In the genomic region with DNA sequence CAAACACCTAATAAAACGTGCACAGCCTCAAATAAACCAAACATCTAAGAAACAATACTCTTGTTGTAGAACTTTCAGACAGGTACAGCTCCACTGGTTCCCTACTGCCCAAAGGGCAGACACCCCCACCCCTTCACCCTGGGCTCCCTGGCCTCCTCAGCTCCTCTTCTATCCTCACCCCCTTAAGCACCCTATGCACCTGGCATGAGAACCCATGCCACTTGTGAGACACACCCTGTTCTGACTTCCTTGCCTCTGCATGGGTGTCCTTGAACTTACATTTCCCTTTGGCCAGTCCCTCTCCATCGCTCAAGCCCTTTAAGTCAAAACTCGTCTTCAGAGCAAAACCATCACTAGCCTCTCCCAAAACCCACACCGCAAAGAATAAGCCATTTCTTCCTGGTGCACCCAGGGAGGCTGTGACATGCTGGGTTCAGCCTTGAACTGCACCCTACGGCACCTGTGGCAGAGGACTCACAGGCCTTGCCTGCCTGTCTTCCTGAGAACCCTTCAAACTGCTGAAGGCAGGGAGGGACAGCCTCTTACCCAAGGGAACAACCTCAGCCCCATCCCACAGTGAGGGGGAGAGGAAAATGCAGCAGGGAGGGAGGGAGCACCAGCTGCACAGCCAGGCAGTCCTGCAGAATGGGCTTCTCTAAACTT, we compare ENCODE assay signal across 14 cellular contexts. TPM values are rescaled to one million over a fixed set of nuclear protein-coding genes. Genes with fewer than 3 reads are reported as not detected.
DNase-seq lines count a peak whose midpoint lies in the region; ATAC-seq and TF ChIP-seq lines count a peak whose summit lies in the region.
"Had no signal": no experiment of that assay in that cellular context is flagged by ENCODE, and none has a peak within 500 bp of the region (broad histone marks: within the 10 kb centered on the region; RNA-seq: fewer than 3 reads in every experiment).

No MANE protein-coding gene starts in this region.

- H3K4me3 ChIP-seq in CD4-positive, CD25-positive, alpha-beta regulatory T cell (ENCODE audit: low read depth, low read length), result no peak overlapping the region
- no peak overlapping the region for H3K4me3 ChIP-seq in IMR-90 (ENCODE audit: insufficient read depth, low read depth, low read length)
- H3K4me3 ChIP-seq: GM23338 had no signal

- H3K56ac ChIP-seq in IMR-90 (ENCODE audit: extremely low read depth, insufficient read depth, low read length), result no peak overlapping the region

- H2BK15ac ChIP-seq in IMR-90 (ENCODE audit: low read depth, low read length), result no peak overlapping the region

- H3K9ac ChIP-seq in IMR-90 (ENCODE audit: low read depth, low read length), result no peak overlapping the region

- in situ Hi-C loops in IMR-90 (cut with MboI; ENCODE audit: low sequenced_read_pairs), result no loop called here

- no peak overlapping the region for H4K5ac ChIP-seq in IMR-90 (ENCODE audit: low read depth, low read length)

- peaks cover 0 to 16% (median 8%) of the 10 kb centered on the region in 4 donors for H3K4me1 Mint-ChIP-seq in CD4-positive, CD25-positive, alpha-beta regulatory T cell
- no peaks in the 10 kb centered on the region for H3K4me1 Mint-ChIP-seq in neural crest cell

- no peak overlapping the region for H3K14ac ChIP-seq in IMR-90 (replicated peaks; ENCODE audit: low read depth, low read length)

- no peak overlapping the region for H2BK20ac ChIP-seq in IMR-90 (ENCODE audit: low read depth, low read length)

- no peaks in the 10 kb centered on the region; the same call in 1 of the 2 replicates for H3K9me1 ChIP-seq in IMR-90 (ENCODE audit: insufficient read depth, low read length)

- CTCF ChIA-PET in IMR-90 (lab: Yijun Ruan, JAX), result interaction anchor here (1.6 kb wide), 1 partner anchor 17 kb away, joined by 3 read pairs; no protein-coding TSS in a partner anchor

- H3K79me1 ChIP-seq in IMR-90 (ENCODE audit: low read depth in 1 of 2, low read length in 2 of 2), result no peaks in the 10 kb centered on the region

- BruUV-seq in IMR-90 (replicated peaks; lab: Mats Ljungman, UMichigan), result no TSS peak

- intact Hi-C loops in IMR-90 (cut with micrococcal nuclease), result no loop called here

- no peak overlapping the region for H3K18ac ChIP-seq in IMR-90 (ENCODE audit: low read depth, low read length)

- TF ChIP-seq CTCF in IMR-90 (conservative IDR thresholded peaks at IDR 0.05; ENCODE audit: low read depth, low read length) (no peak), neural crest cell (conservative IDR thresholded peaks at IDR 0.05) (no peak)

- H3K36me3 Mint-ChIP-seq in CD4-positive, CD25-positive, alpha-beta regulatory T cell, result peaks cover 12% of the 10 kb centered on the region
- H3K36me3 Mint-ChIP-seq in neural crest cell (ENCODE audit: low read depth), result no peaks in the 10 kb centered on the region

- no peaks in the 10 kb centered on the region for H3K27me3 ChIP-seq in CD4-positive, CD25-positive, alpha-beta regulatory T cell (ENCODE audit: control insufficient read depth, insufficient read depth, low read length)
- no peaks in the 10 kb centered on the region for H3K27me3 ChIP-seq in IMR-90 (ENCODE audit: control insufficient read depth, insufficient read depth, low read length)
- H3K27me3 ChIP-seq: BE2C had no signal

- no peak overlapping the region for H3K23ac ChIP-seq in IMR-90 (ENCODE audit: low read depth, low read length)

- H2AK5ac ChIP-seq in IMR-90 (ENCODE audit: low read depth, low read length), result no peak overlapping the region

- POLR2A ChIA-PET in IMR-90 (lab: Charles Lee; ENCODE audit: unreplicated experiment), result no interaction called here

- no peak overlapping the region for H2BK5ac ChIP-seq in IMR-90 (ENCODE audit: low read depth, low read length, poor library complexity, severe bottlenecking)

- H3K27me3 Mint-ChIP-seq in CD4-positive, CD25-positive, alpha-beta regulatory T cell, result no peaks in the 10 kb centered on the region
- H3K27me3 Mint-ChIP-seq in neural crest cell (ENCODE audit: low read depth), result no peaks in the 10 kb centered on the region
- H3K27me3 Mint-ChIP-seq: CD4-positive, alpha-beta T cell had no signal

- H3K9me3 Mint-ChIP-seq in CD4-positive, CD25-positive, alpha-beta regulatory T cell, result no peaks in the 10 kb centered on the region
- no peaks in the 10 kb centered on the region for H3K9me3 Mint-ChIP-seq in neural crest cell
- H3K9me3 Mint-ChIP-seq: CD4-positive, alpha-beta T cell had no signal

- WGBS in IMR-90 (ENCODE audit: extremely low coverage in 2 of 2, insufficient read length in 1 of 2), 2 experiments, result 93% methylated on average over 5 of the region's 5 CpGs; no CpG with 5 or more reads in 1 of the 2 experiments

- no peaks in the 10 kb centered on the region for H3K4me1 ChIP-seq in CD4-positive, CD25-positive, alpha-beta regulatory T cell (ENCODE audit: control insufficient read depth, insufficient read depth, low read length, poor library complexity, severe bottlenecking)
- H3K4me1 ChIP-seq in IMR-90 (ENCODE audit: control insufficient read depth, insufficient read depth, low read length), result peaks cover 6% of the 10 kb centered on the region; the same call in 1 of the 2 replicates
- H3K4me1 ChIP-seq: BE2C, Caco-2 had no signal

- no peak overlapping the region for H3K4ac ChIP-seq in IMR-90 (ENCODE audit: low read depth, low read length)

- dilution Hi-C loops in IMR-90 (cut with HindIII; ENCODE audit: low sequenced_read_pairs, unreplicated experiment), result no loop called here

- H2AK9ac ChIP-seq in IMR-90 (replicated peaks; ENCODE audit: low read depth, low read length, poor library complexity), result no peak overlapping the region

- H3K4me3 Mint-ChIP-seq in CD4-positive, CD25-positive, alpha-beta regulatory T cell, result no peak overlapping the region
- no peak overlapping the region for H3K4me3 Mint-ChIP-seq in neural crest cell
- H3K4me3 Mint-ChIP-seq: CD4-positive, alpha-beta T cell; GM23338 had no signal

- H3K9me3 ChIP-seq in CD4-positive, CD25-positive, alpha-beta regulatory T cell (ENCODE audit: control insufficient read depth in 2 of 2, low read length in 2 of 2), result no peaks in the 10 kb centered on the region
- no peaks in the 10 kb centered on the region for H3K9me3 ChIP-seq in IMR-90 (ENCODE audit: control insufficient read depth, insufficient read depth, low read length)
- H3K9me3 ChIP-seq: BE2C, Caco-2 had no signal

- H2AFZ ChIP-seq in IMR-90 (replicated peaks; ENCODE audit: low read length, poor library complexity), result peak overlapping the region; percentile 5
- H2AFZ ChIP-seq: GM23338 had no signal

- H3K27ac Mint-ChIP-seq in CD4-positive, CD25-positive, alpha-beta regulatory T cell, result peak overlapping the region in 2 of 3 donors; percentile 56 to 65
- H3K27ac Mint-ChIP-seq in neural crest cell (ENCODE audit: unreplicated experiment), result peak overlapping the region; percentile 58
- H3K27ac Mint-ChIP-seq: CD4-positive, alpha-beta T cell; GM23338 had no signal

- no peak for DNase-seq in CD4-positive, CD25-positive, alpha-beta regulatory T cell
- DNase-seq in IMR-90 (no peak), neural crest cell (ENCODE audit: low read depth, low spot score) (no peak), ureter (ENCODE audit: low spot score) (peak; percentile 20)
- DNase-seq: ACHN; BE2C; C1 segment of cervical spinal cord; Caco-2; CD4-positive, alpha-beta T cell; HCEC 1CT had no signal

- H3K4me2 ChIP-seq in IMR-90 (ENCODE audit: low read depth, low read length), result no peak overlapping the region
- H3K4me2 ChIP-seq: GM23338 had no signal

- TF ChIP-seq RAD21 in IMR-90 (IDR thresholded peaks at IDR 0.05; ENCODE audit: low read length), result no peak

- no peak for ATAC-seq in CD4-positive, CD25-positive, alpha-beta regulatory T cell (ENCODE audit: low read depth in 2 of 2)
- ATAC-seq in IMR-90 (ENCODE audit: low read depth) (no peak), HG02970 (IDR thresholded peaks at IDR 0.05; ENCODE audit: low FRiP score, unreplicated experiment) (no peak), HG03460 (IDR thresholded peaks at IDR 0.05; ENCODE audit: unreplicated experiment) (no peak)
- ATAC-seq: GM23338, HepG2 had no signal

- peaks cover 9% of the 10 kb centered on the region for H3K36me3 ChIP-seq in CD4-positive, CD25-positive, alpha-beta regulatory T cell (ENCODE audit: control insufficient read depth, insufficient read depth, low read length)
- no peaks in the 10 kb centered on the region for H3K36me3 ChIP-seq in IMR-90 (ENCODE audit: control insufficient read depth, insufficient read depth, low read length)
- H3K36me3 ChIP-seq: BE2C had no signal

- no peak overlapping the region for H2BK120ac ChIP-seq in IMR-90 (ENCODE audit: low read depth, low read length)

- no peak for TF ChIP-seq POLR2A in IMR-90 (IDR thresholded peaks at IDR 0.05; ENCODE audit: low read depth, low read length)

- no peak overlapping the region for H3K27ac ChIP-seq in CD4-positive, CD25-positive, alpha-beta regulatory T cell (ENCODE audit: insufficient read depth, low read length, poor library complexity, severe bottlenecking)
- H3K27ac ChIP-seq in IMR-90 (ENCODE audit: insufficient read depth, low read length), result no peak overlapping the region

- no peak overlapping the region for H4K8ac ChIP-seq in IMR-90 (ENCODE audit: low read depth in 2 of 2, low read length in 2 of 2)

- no peaks in the 10 kb centered on the region for H4K20me1 ChIP-seq in IMR-90 (ENCODE audit: insufficient read depth, low read length)

- no peak overlapping the region for H4K91ac ChIP-seq in IMR-90 (ENCODE audit: insufficient read depth, low read depth, low read length)

TF ChIP-seq in IMR-90, 13 proteins besides CTCF, POLR2A, EP300 and RAD21 (continues in another document):
- TF ChIP-seq MXI1 (IDR thresholded peaks at IDR 0.05; ENCODE audit: borderline replicate concordance, low read depth, low read length) (no peak), FOS (IDR thresholded peaks at IDR 0.05; ENCODE audit: low read depth, low read length) (no peak), CEBPB (IDR thresholded peaks at IDR 0.05; ENCODE audit: low read depth, low read length) (no peak), MAZ (IDR thresholded peaks at IDR 0.05; ENCODE audit: borderline replicate concordance, low read depth, low read length) (no peak)

RNA-seq across cellular contexts. Expression of a gene that starts 12.6 kb away (rescaled TPM):
- total RNA-seq in CD4-positive, CD25-positive, alpha-beta regulatory T cell, result 30.6 TPM
- polyA plus RNA-seq in CD4-positive, CD25-positive, alpha-beta regulatory T cell, result 10 to 100 TPM; 36.2 to 41.9 (median 39.5) TPM
- total RNA-seq in IMR-90 (2012; rRNA removed) (10.2 and 20.6 TPM in 2 replicates), neural crest cell (36.3 and 38.2 TPM in 2 replicates), ureter (33.1 TPM)
- polyA plus RNA-seq in IMR-90 (2012; rRNA removed), result 9.7 and 14.5 TPM in 2 replicates
- polyA plus RNA-seq in IMR-90 (2012; cell fraction: cytosol; rRNA removed), result 0.64 and 0.84 TPM in 2 replicates
- 0.22 and 5.4 TPM in 2 replicates for polyA plus RNA-seq in IMR-90 (2012; cell fraction: nucleus; rRNA removed; ENCODE audit: low replicate concordance)

RNA-seq across cellular contexts. Expression of a gene that starts 45.3 kb away (rescaled TPM):
- total RNA-seq in CD4-positive, CD25-positive, alpha-beta regulatory T cell, result 26.5 TPM
- polyA plus RNA-seq in CD4-positive, CD25-positive, alpha-beta regulatory T cell, result 10 to 100 TPM; 12.1 to 17.9 (median 16.4) TPM
- 38.7 and 44.7 TPM in 2 replicates for total RNA-seq in IMR-90 (2012; rRNA removed)
- 8.9 and 10.6 TPM in 2 replicates for polyA plus RNA-seq in IMR-90 (2012; rRNA removed)
- polyA plus RNA-seq in IMR-90 (2012; cell fraction: cytosol; rRNA removed), result 1.4 and 1.6 TPM in 2 replicates
- polyA plus RNA-seq in IMR-90 (2012; cell fraction: nucleus; rRNA removed; ENCODE audit: low replicate concordance), result 0.51 and 4.5 TPM in 2 replicates
- total RNA-seq in neural crest cell, result 17.8 and 19.0 TPM in 2 replicates
- total RNA-seq in ureter, result 25.6 TPM
